Comparison of ENCODE assay signal across 18 cellular contexts in genomic region chr11:66905631-66906030, GRCh38. TPM values are rescaled to one million over a fixed set of nuclear protein-coding genes. Genes with fewer than 3 reads are reported as not detected.
DNase-seq lines count a peak whose midpoint lies in the region; ATAC-seq, FAIRE-seq and TF ChIP-seq lines count a peak whose summit lies in the region.
"Had no signal": no experiment of that assay in that cellular context is flagged by ENCODE, and none has a peak within 500 bp of the region (broad histone marks: within the 10 kb centered on the region; RNA-seq: fewer than 3 reads in every experiment).

No MANE protein-coding gene starts in this region.

- TF ChIP-seq CTCF in A549 (IDR thresholded peaks at IDR 0.05) (no peak), RWPE1 (conservative IDR thresholded peaks at IDR 0.05; ENCODE audit: low read depth) (no peak), choroid plexus epithelial cell (conservative IDR thresholded peaks at IDR 0.05; ENCODE audit: low read depth, low read length) (no peak), kidney (IDR thresholded peaks at IDR 0.05; ENCODE audit: borderline replicate concordance, extremely low read depth, insufficient read depth) (no peak), lower lobe of right lung (IDR thresholded peaks at IDR 0.05) (no peak)

- peak overlapping the region; percentile 57 for H3K4me2 ChIP-seq in A549

- no peak overlapping the region for H3K9ac ChIP-seq in kidney (ENCODE audit: low read length in 2 of 2)

- CTCF ChIA-PET in A549 (lab: Yijun Ruan, JAX) = interaction anchor here (0.6 to 1.1 kb wide), 3 partner anchors 9 to 148 kb away, joined by 3 to 4 read pairs (median 4); no protein-coding TSS in a partner anchor
- CTCF ChIA-PET in RWPE1 (lab: Yijun Ruan, JAX) = no interaction called here

- POLR2A ChIA-PET in A549 (lab: Yijun Ruan, JAX) (no interaction called here), RWPE1 (lab: Yijun Ruan, JAX; ENCODE audit: low non-redundant PET) (no interaction called here)

- H3K27me3 ChIP-seq in lower lobe of right lung (ENCODE audit: low read depth) = no peaks in the 10 kb centered on the region
- H3K27me3 ChIP-seq: Peyer's patch had no signal

- no peak for FAIRE-seq in A549 (lab: Jason Lieb, UNC)
- no peak for FAIRE-seq in kidney (lab: Jason Lieb, UNC)
- FAIRE-seq: GM18507 had no signal

- WGBS in A549 (ENCODE audit: missing lambda C conversion rate) = 89% methylated on average over 4 of the region's 4 CpGs

- no peak for TF ChIP-seq POLR2A in A549 (IDR thresholded peaks at IDR 0.05; ENCODE audit: low read length)

- H3K4me3 ChIP-seq in A549 = no peak overlapping the region
- H3K4me3 ChIP-seq in choroid plexus epithelial cell (ENCODE audit: low read depth, low read length) = peak overlapping the region; percentile 35
- H3K4me3 ChIP-seq in kidney (ENCODE audit: low read length in 2 of 2) = peak overlapping the region; percentile 41 to 62
- H3K4me3 ChIP-seq in lower lobe of right lung = no peak overlapping the region
- H3K4me3 ChIP-seq: GM23338, Peyer's patch had no signal

- DNase-seq in A549 (ENCODE audit: low read depth in 1 of 2, low spot score in 1 of 2) = no peak
- DNase-seq in RWPE1 (ENCODE audit: low spot score) = no peak
- DNase-seq in choroid plexus epithelial cell (ENCODE audit: low read depth) = no peak
- DNase-seq in kidney = no peak
- DNase-seq in stimulated activated CD4-positive, alpha-beta T cell treated with anti-CD3 and anti-CD28 coated beads, Interleukin-1b, Interleukin-23, amount 100 ng/mL, for 48 hours = no peak
- no peak for DNase-seq in lower lobe of right lung
- DNase-seq: 8988T, Caco-2, HFFc6, MM.1S, NCI-H1105, NCI-H1694 treated with DMSO at 0.1 percent for 48 hours, Peyer's patch, SIG-M5 had no signal

- no peak for ATAC-seq in A549
- no peak for ATAC-seq in GM18502 (IDR thresholded peaks at IDR 0.05; ENCODE audit: poor library complexity, unreplicated experiment)
- no peak for ATAC-seq in HG02610 (IDR thresholded peaks at IDR 0.05; ENCODE audit: unreplicated experiment)
- ATAC-seq in lower lobe of right lung = no peak

- intact Hi-C loops in kidney (cut with DNase I) (no loop called here), lower lobe of right lung (cut with DNase I) (no loop called here)

- TF ChIP-seq EP300 in A549 (IDR thresholded peaks at IDR 0.05) = no peak

- H3K36me3 ChIP-seq in kidney (ENCODE audit: control insufficient read depth in 1 of 2, insufficient read depth in 2 of 2, low read length in 2 of 2) (no peaks in the 10 kb centered on the region), lower lobe of right lung (no peaks in the 10 kb centered on the region)
- H3K36me3 ChIP-seq: Peyer's patch had no signal

- H3K4me1 ChIP-seq in A549 = peaks cover 55% of the 10 kb centered on the region
- H3K4me1 ChIP-seq in kidney (ENCODE audit: control insufficient read depth in 1 of 2, insufficient read depth in 1 of 2, low read depth in 1 of 2, low read length in 2 of 2) = peaks cover 9 to 14% of the 10 kb centered on the region in 2 donors
- H3K4me1 ChIP-seq in lower lobe of right lung = no peaks in the 10 kb centered on the region
- H3K4me1 ChIP-seq: Peyer's patch had no signal

- H3K9me3 ChIP-seq in A549 (no peaks in the 10 kb centered on the region), kidney (ENCODE audit: control insufficient read depth in 1 of 2, low read length in 2 of 2) (no peaks in the 10 kb centered on the region), lower lobe of right lung (no peaks in the 10 kb centered on the region)
- H3K9me3 ChIP-seq: Caco-2, Peyer's patch had no signal

- H3K27ac ChIP-seq in A549 (peak overlapping the region; percentile 76 to 83), RWPE1 (peak overlapping the region; percentile 89), kidney (ENCODE audit: low read depth in 2 of 2, low read length in 2 of 2) (no peak overlapping the region), lower lobe of right lung (no peak overlapping the region)
- H3K27ac ChIP-seq: Peyer's patch had no signal

- no peak for TF ChIP-seq RAD21 in A549 (conservative IDR thresholded peaks at IDR 0.05 in 1 of 2, IDR thresholded peaks at IDR 0.05 in 1 of 2)

TF ChIP-seq in A549, 52 proteins besides CTCF, POLR2A, EP300 and RAD21:
- TF ChIP-seq NPAS2 (CRISPR knock-in tag; IDR thresholded peaks at IDR 0.05; ENCODE audit: borderline replicate concordance) (no peak), HOXB13 (CRISPR knock-in tag; IDR thresholded peaks at IDR 0.05; ENCODE audit: low read depth) (no peak), NFE2L2 (conservative IDR thresholded peaks at IDR 0.05; ENCODE audit: low read length) (no peak), GATA3 (IDR thresholded peaks at IDR 0.05; ENCODE audit: borderline replicate concordance) (no peak), KDM1A (IDR thresholded peaks at IDR 0.05; ENCODE audit: low read depth) (no peak), ZNF302 (CRISPR knock-in tag; IDR thresholded peaks at IDR 0.05) (no peak), EHMT2 (IDR thresholded peaks at IDR 0.05; ENCODE audit: low read depth) (no peak)
TF ChIP-seq in A549: peak in this region for 0.

RNA-seq across cellular contexts. Expression of gene LRFN4, which starts 48.8 kb away (rescaled TPM):
- polyA plus RNA-seq in A549 (2011; rRNA removed) (7.9 and 8.8 TPM in 2 replicates), A549 (2017; fragmentation: RNase III; extraction: RNeasy Plus Mini Kit Qiagen cat#74134 plus additional on column Dnase treatment) (33.9 to 50.0 TPM (median 44.7 TPM) in 3 replicates), kidney (ENCODE audit: insufficient read depth, low read depth, low replicate concordance) (6.8 TPM)
- polyA plus RNA-seq in A549 (2012; cell fraction: cytosol; rRNA removed) = 33.9 and 65.3 TPM in 2 replicates
- 114 and 175 TPM in 2 replicates for polyA plus RNA-seq in A549 (2012; cell fraction: nucleus; rRNA removed)
- 4.7 and 6.6 TPM in 2 replicates for polyA minus RNA-seq in A549 (2011; rRNA and poly(A)+ RNA removed)
- total RNA-seq in kidney (22.3 TPM), lower lobe of right lung (15.7 TPM)

RNA-seq across cellular contexts. Expression of gene PC, which starts 52.6 kb away (rescaled TPM):
- polyA plus RNA-seq in A549 (2011; rRNA removed) = 14.2 and 15.7 TPM in 2 replicates
- 25.1 and 29.6 TPM in 2 replicates for polyA plus RNA-seq in A549 (2012; cell fraction: cytosol; rRNA removed)
- polyA plus RNA-seq in A549 (2012; cell fraction: nucleus; rRNA removed) = 88.3 and 105 TPM in 2 replicates
- polyA plus RNA-seq in A549 (2017; fragmentation: RNase III; extraction: RNeasy Plus Mini Kit Qiagen cat#74134 plus additional on column Dnase treatment) = 31.3 to 53.5 TPM (median 45.9 TPM) in 3 replicates
- 31.5 and 37.8 TPM in 2 replicates for polyA minus RNA-seq in A549 (2011; rRNA and poly(A)+ RNA removed)
- total RNA-seq in kidney = 20.8 TPM
- polyA plus RNA-seq in kidney (ENCODE audit: insufficient read depth, low read depth, low replicate concordance) = 95.2 TPM
- 14.7 TPM for total RNA-seq in lower lobe of right lung

Comparison
In these comparisons a context has a peak if more than half of its experiments do, and no peak if none do; other contexts are left out.
1. H3K27ac ChIP-seq: peak in A549 (2 of 2) and RWPE1 (single experiment); none in kidney (0 of 2) and lower lobe of right lung (single experiment).
2. H3K4me3 ChIP-seq: peak in choroid plexus epithelial cell (single experiment) and kidney (2 of 2); none in A549 (single experiment) and lower lobe of right lung (single experiment).